Comparison of ENCODE assay signal across 18 cellular contexts in genomic region chr19:18131841-18132596, GRCh38. TPM values are rescaled to one million over a fixed set of nuclear protein-coding genes. Genes with fewer than 3 reads are reported as not detected.
DNase-seq lines count a peak whose midpoint lies in the region; ATAC-seq, FAIRE-seq and TF ChIP-seq lines count a peak whose summit lies in the region.
"Had no signal": no experiment of that assay in that cellular context is flagged by ENCODE, and none has a peak within 500 bp of the region (broad histone marks: within the 10 kb centered on the region; RNA-seq: fewer than 3 reads in every experiment).

No MANE protein-coding gene starts in this region.

- TF ChIP-seq RAD21 in A549 (conservative IDR thresholded peaks at IDR 0.05 in 1 of 2, IDR thresholded peaks at IDR 0.05 in 1 of 2) = no peak

- intact Hi-C loops in activated T-helper 1 cell treated with anti-CD3 and anti-CD28 coated beads, Interleukin-12 subunit alpha, Interleukin-12 subunit beta, Interleukin-2, Interleukin-4 antibody, amounts not matched to agents 30 ng/mL and 10 ng/mL and 1 ng/mL, durations not matched to agents 14 hours and 24 hours and 36 hours (cut with micrococcal nuclease) = no loop called here

- no peak overlapping the region for H3K23ac ChIP-seq in neuronal stem cell (ENCODE audit: low read depth, low read length, poor library complexity)

- H3K4me3 Mint-ChIP-seq in GM23338 = no peak overlapping the region
- H3K4me3 Mint-ChIP-seq in activated naive CD8-positive, alpha-beta T cell treated with anti-CD3 and anti-CD28 coated beads for 36 hours = no peak overlapping the region
- H3K4me3 Mint-ChIP-seq in activated T-helper 1 cell treated with anti-CD3 and anti-CD28 coated beads, Interleukin-12 subunit alpha, Interleukin-12 subunit beta, Interleukin-2, Interleukin-4 antibody, amounts not matched to agents 30 ng/mL and 10 ng/mL and 1 ng/mL, durations not matched to agents 14 hours and 24 hours and 36 hours = no peak overlapping the region
- H3K4me3 Mint-ChIP-seq: T-cell had no signal

- CTCF ChIA-PET in A549 (lab: Yijun Ruan, JAX) = interaction anchor here (1.3 to 1.8 kb wide), 2 partner anchors 9 to 20 kb away, joined by 3 to 6 read pairs; partner anchors contain the start of gene PIK3R2

- no peak overlapping the region for H3K4ac ChIP-seq in neuronal stem cell (ENCODE audit: low read length)

- no peaks in the 10 kb centered on the region for H3F3A ChIP-seq in GM23338 (replicated peaks; ENCODE audit: low read depth)

- H3K4me1 ChIP-seq in A549 (0 out of 3 replicates have a peak, but pooled peaks cover 9% of the 10 kb centered on the region), GM23338 (ENCODE audit: insufficient read depth) (no peaks in the 10 kb centered on the region), neuronal stem cell (ENCODE audit: control insufficient read depth in 2 of 2, insufficient read depth in 1 of 2, low read depth in 1 of 2, low read length in 2 of 2) (no peaks in the 10 kb centered on the region)
- H3K4me1 ChIP-seq: sigmoid colon had no signal

- no peak overlapping the region for H2AFZ ChIP-seq in GM23338
- H2AFZ ChIP-seq in neuronal stem cell (ENCODE audit: low read length) = no peak overlapping the region

- no peak overlapping the region for H2BK12ac ChIP-seq in neuronal stem cell (ENCODE audit: low read length)

- H3K36me3 Mint-ChIP-seq in GM23338 (ENCODE audit: low read depth) = peaks cover 23% of the 10 kb centered on the region
- peaks cover 12% of the 10 kb centered on the region for H3K36me3 Mint-ChIP-seq in activated naive CD8-positive, alpha-beta T cell treated with anti-CD3 and anti-CD28 coated beads for 36 hours
- peaks cover 35% of the 10 kb centered on the region for H3K36me3 Mint-ChIP-seq in activated T-helper 1 cell treated with anti-CD3 and anti-CD28 coated beads, Interleukin-12 subunit alpha, Interleukin-12 subunit beta, Interleukin-2, Interleukin-4 antibody, amounts not matched to agents 30 ng/mL and 10 ng/mL and 1 ng/mL, durations not matched to agents 14 hours and 24 hours and 36 hours (ENCODE audit: low read depth)

- no peak for TF ChIP-seq POLR2A in A549 (IDR thresholded peaks at IDR 0.05; ENCODE audit: low read length)

- no peak overlapping the region for H2BK15ac ChIP-seq in neuronal stem cell (ENCODE audit: low read length)

- H3K27ac Mint-ChIP-seq in GM23338 = no peak overlapping the region
- no peak overlapping the region for H3K27ac Mint-ChIP-seq in activated naive CD8-positive, alpha-beta T cell treated with anti-CD3 and anti-CD28 coated beads for 36 hours
- H3K27ac Mint-ChIP-seq in activated T-helper 1 cell treated with anti-CD3 and anti-CD28 coated beads, Interleukin-12 subunit alpha, Interleukin-12 subunit beta, Interleukin-2, Interleukin-4 antibody, amounts not matched to agents 30 ng/mL and 10 ng/mL and 1 ng/mL, durations not matched to agents 14 hours and 24 hours and 36 hours = no peak overlapping the region
- H3K27ac Mint-ChIP-seq: T-cell had no signal

- 75% methylated on average over 16 of the region's 31 CpGs for WGBS in A549 (ENCODE audit: missing lambda C conversion rate)
- WGBS in neuronal stem cell (ENCODE audit: extremely low coverage in 2 of 2, insufficient read length in 2 of 2, insufficient replicate concordance in 1 of 2), 2 donors = no CpG with 5 or more reads among the region's 31 CpGs

- no peak overlapping the region for H4K8ac ChIP-seq in neuronal stem cell (ENCODE audit: low read depth, low read length)

- H3K9ac ChIP-seq in neuronal stem cell (ENCODE audit: low read depth, low read length, poor library complexity) = no peak overlapping the region

- no peak overlapping the region for H3K18ac ChIP-seq in neuronal stem cell (ENCODE audit: low read length)

- no peak for FAIRE-seq in A549 (lab: Jason Lieb, UNC)

- H3K4me2 ChIP-seq in A549 (no peak overlapping the region), GM23338 (no peak overlapping the region), neuronal stem cell (ENCODE audit: insufficient read depth, low read length, poor library complexity, severe bottlenecking) (no peak overlapping the region)

- H3K9me3 Mint-ChIP-seq in GM23338 = peaks cover 3% of the 10 kb centered on the region; the same call in 1 of the 3 replicates
- no peaks in the 10 kb centered on the region for H3K9me3 Mint-ChIP-seq in activated naive CD8-positive, alpha-beta T cell treated with anti-CD3 and anti-CD28 coated beads for 36 hours
- no peaks in the 10 kb centered on the region for H3K9me3 Mint-ChIP-seq in activated T-helper 1 cell treated with anti-CD3 and anti-CD28 coated beads, Interleukin-12 subunit alpha, Interleukin-12 subunit beta, Interleukin-2, Interleukin-4 antibody, amounts not matched to agents 30 ng/mL and 10 ng/mL and 1 ng/mL, durations not matched to agents 14 hours and 24 hours and 36 hours
- H3K9me3 Mint-ChIP-seq: T-cell had no signal

- no peak overlapping the region for H4K91ac ChIP-seq in neuronal stem cell (ENCODE audit: low read depth, low read length, poor library complexity)

- no peaks in the 10 kb centered on the region for H3K79me2 ChIP-seq in GM23338 (replicated peaks; ENCODE audit: insufficient read depth)

- TF ChIP-seq CTCF in A549 (IDR thresholded peaks at IDR 0.05) = no peak
- no peak for TF ChIP-seq CTCF in GM23338 (conservative IDR thresholded peaks at IDR 0.05; ENCODE audit: low read depth in 2 of 2)

- TF ChIP-seq EP300 in A549 (IDR thresholded peaks at IDR 0.05) = no peak

- no peaks in the 10 kb centered on the region for H3K4me1 Mint-ChIP-seq in GM23338
- no peaks in the 10 kb centered on the region for H3K4me1 Mint-ChIP-seq in activated naive CD8-positive, alpha-beta T cell treated with anti-CD3 and anti-CD28 coated beads for 36 hours
- H3K4me1 Mint-ChIP-seq in activated T-helper 1 cell treated with anti-CD3 and anti-CD28 coated beads, Interleukin-12 subunit alpha, Interleukin-12 subunit beta, Interleukin-2, Interleukin-4 antibody, amounts not matched to agents 30 ng/mL and 10 ng/mL and 1 ng/mL, durations not matched to agents 14 hours and 24 hours and 36 hours (ENCODE audit: low read depth) = peaks cover 7% of the 10 kb centered on the region

- ATAC-seq in A549 (peak; percentile 71 to 80; a peak in 5 of 6 replicates), GM23338 (peak; percentile 96)
- ATAC-seq: mucosa of descending colon, T-cell had no signal

- POLR2A ChIA-PET in A549 (lab: Yijun Ruan, JAX) = no interaction called here

- H3K79me1 ChIP-seq in neuronal stem cell (ENCODE audit: low read depth, low read length) = no peaks in the 10 kb centered on the region

- peaks cover 8% of the 10 kb centered on the region for H3K27me3 Mint-ChIP-seq in GM23338 (ENCODE audit: insufficient read depth, low read depth, poor library complexity)
- H3K27me3 Mint-ChIP-seq in activated naive CD8-positive, alpha-beta T cell treated with anti-CD3 and anti-CD28 coated beads for 36 hours = no peaks in the 10 kb centered on the region
- no peaks in the 10 kb centered on the region for H3K27me3 Mint-ChIP-seq in activated T-helper 1 cell treated with anti-CD3 and anti-CD28 coated beads, Interleukin-12 subunit alpha, Interleukin-12 subunit beta, Interleukin-2, Interleukin-4 antibody, amounts not matched to agents 30 ng/mL and 10 ng/mL and 1 ng/mL, durations not matched to agents 14 hours and 24 hours and 36 hours (ENCODE audit: insufficient read depth)
- H3K27me3 Mint-ChIP-seq: T-cell had no signal

- peaks cover 11% of the 10 kb centered on the region; the same call in 1 of the 2 replicates for H4K20me1 ChIP-seq in GM23338 (replicated peaks; ENCODE audit: insufficient read depth)

- H3K27me3 ChIP-seq in GM23338 (ENCODE audit: insufficient read depth) (no peaks in the 10 kb centered on the region), neuronal stem cell (ENCODE audit: control insufficient read depth in 3 of 3, insufficient read depth in 3 of 3, low read depth in 1 of 3, low read length in 3 of 3) (no peaks in the 10 kb centered on the region)
- H3K27me3 ChIP-seq: ovary, sigmoid colon had no signal

- no peak overlapping the region for H2BK5ac ChIP-seq in neuronal stem cell (ENCODE audit: low read length)

- H3K4me3 ChIP-seq in A549 (no peak overlapping the region), GM23338 (no peak overlapping the region), neuronal stem cell (ENCODE audit: low read length in 2 of 2) (no peak overlapping the region)
- H3K4me3 ChIP-seq: mucosa of descending colon, ovary, sigmoid colon, thoracic aorta had no signal

- H2BK120ac ChIP-seq in neuronal stem cell (ENCODE audit: low read depth, low read length) = no peak overlapping the region

- H3K36me3 ChIP-seq in GM23338 (ENCODE audit: insufficient read depth) (no peaks in the 10 kb centered on the region; the same call in 1 of the 2 replicates), neuronal stem cell (replicated peaks in 1 of 2; ENCODE audit: control insufficient read depth in 2 of 2, insufficient read depth in 2 of 2, low read length in 2 of 2) (peaks cover 33 to 83% of the 10 kb centered on the region in 2 donors)
- H3K36me3 ChIP-seq: ovary had no signal

- H3K9me2 ChIP-seq in GM23338 (ENCODE audit: insufficient read depth) = no peaks in the 10 kb centered on the region

- DNase-seq in A549 (ENCODE audit: low read depth in 1 of 2, low spot score in 1 of 2) (no peak), GM23338 (ENCODE audit: low spot score) (peak; percentile 74), neuronal stem cell (ENCODE audit: low spot score) (no peak)
- DNase-seq in activated naive CD8-positive, alpha-beta T cell treated with anti-CD3 and anti-CD28 coated beads for 36 hours = peak; percentile 28
- DNase-seq in activated T-helper 1 cell treated with anti-CD3 and anti-CD28 coated beads, Interleukin-12 subunit alpha, Interleukin-12 subunit beta, Interleukin-2, Interleukin-4 antibody, amounts not matched to agents 30 ng/mL and 10 ng/mL and 1 ng/mL, durations not matched to agents 14 hours and 24 hours and 36 hours (ENCODE audit: low spot score) = no peak
- DNase-seq in stimulated activated CD4-positive, alpha-beta T cell treated with anti-CD3 and anti-CD28 coated beads, Interleukin-4, amount 100 ng/mL, for 4 hours = no peak
- DNase-seq: activated gamma-delta T cell treated with Interleukin-2 at 50 U/mL for 16 hours; anterior cingulate cortex; Calu3; mucosa of descending colon; NCI-H1436; NCI-H2227 treated with DMSO at 0.1 percent for 48 hours; NK-92 treated with Interleukin-12 subunit alpha and Interleukin-12 subunit beta, amount 100 ng/mL, for 24 hours; ovary; sigmoid colon; T-cell had no signal

- no peak overlapping the region for H3K14ac ChIP-seq in neuronal stem cell (ENCODE audit: low read length)

- H3K27ac ChIP-seq in A549 (no peak overlapping the region), GM23338 (ENCODE audit: low read depth) (no peak overlapping the region), neuronal stem cell (replicated peaks; ENCODE audit: low read length) (no peak overlapping the region)
- H3K27ac ChIP-seq: ovary, sigmoid colon, thoracic aorta had no signal

- no peak overlapping the region for H2AK5ac ChIP-seq in neuronal stem cell (ENCODE audit: low read depth, low read length)

- H3K9me3 ChIP-seq in A549 (no peaks in the 10 kb centered on the region), neuronal stem cell (replicated peaks in 1 of 2; ENCODE audit: control insufficient read depth in 2 of 2, insufficient read depth in 1 of 2, low read depth in 1 of 2, low read length in 2 of 2) (peaks cover 0 to 2% of the 10 kb centered on the region in 2 donors)
- H3K9me3 ChIP-seq: mucosa of descending colon, ovary, sigmoid colon, thoracic aorta had no signal

RNA-seq across cellular contexts. Expression of gene PIK3R2, which starts 20.9 kb away (rescaled TPM):
- polyA plus RNA-seq in A549 (2011; rRNA removed) (5.3 and 6.7 TPM in 2 replicates), A549 (2017; fragmentation: RNase III; extraction: RNeasy Plus Mini Kit Qiagen cat#74134 plus additional on column Dnase treatment) (8.3 to 12.4 TPM (median 9.3 TPM) in 3 replicates), GM23338 (2016; fragmentation: Nextera tagmentation; extraction: Ambion mirVana) (8.5 and 9.8 TPM in 2 replicates)
- polyA plus RNA-seq in A549 (2012; cell fraction: cytosol; rRNA removed) = 8.3 and 12.6 TPM in 2 replicates
- polyA plus RNA-seq in A549 (2012; cell fraction: nucleus; rRNA removed) = 13.9 and 20.4 TPM in 2 replicates
- polyA minus RNA-seq in A549 (2011; rRNA and poly(A)+ RNA removed) = 4.8 and 7.7 TPM in 2 replicates
- total RNA-seq in GM23338 (2014; rRNA removed; shearing (Covaris generic)) = 37.1 and 66.6 TPM in 2 replicates
- 10 to 100 TPM; 18.5 to 21.1 TPM for total RNA-seq in activated naive CD8-positive, alpha-beta T cell treated with anti-CD3 and anti-CD28 coated beads for 36 hours
- 14.7 and 15.6 TPM in 2 replicates for total RNA-seq in activated T-helper 1 cell treated with anti-CD3 and anti-CD28 coated beads, Interleukin-12 subunit alpha, Interleukin-12 subunit beta, Interleukin-2, Interleukin-4 antibody, amounts not matched to agents 30 ng/mL and 10 ng/mL and 1 ng/mL, durations not matched to agents 14 hours and 24 hours and 36 hours
- 52.3 TPM for polyA plus RNA-seq in neuronal stem cell (2013, experiment 1 of 2)
- 51.8 TPM for polyA plus RNA-seq in neuronal stem cell (2013, experiment 2 of 2)

RNA-seq across cellular contexts. Expression of gene MAST3, which starts 34.4 kb away (rescaled TPM):
- 1.3 and 1.9 TPM in 2 replicates for polyA plus RNA-seq in A549 (2011; rRNA removed)
- polyA plus RNA-seq in A549 (2012; cell fraction: cytosol; rRNA removed) = 1.7 and 2.2 TPM in 2 replicates
- 6.2 TPM in 2 replicates for polyA plus RNA-seq in A549 (2012; cell fraction: nucleus; rRNA removed)
- 2.0 to 2.5 TPM (median 2.0 TPM) in 3 replicates for polyA plus RNA-seq in A549 (2017; fragmentation: RNase III; extraction: RNeasy Plus Mini Kit Qiagen cat#74134 plus additional on column Dnase treatment)
- 3.4 and 3.5 TPM in 2 replicates for polyA minus RNA-seq in A549 (2011; rRNA and poly(A)+ RNA removed)
- total RNA-seq in GM23338 (2014; rRNA removed; shearing (Covaris generic)) = 8.8 and 9.9 TPM in 2 replicates
- polyA plus RNA-seq in GM23338 (2016; fragmentation: Nextera tagmentation; extraction: Ambion mirVana) = 5.6 and 6.3 TPM in 2 replicates
- total RNA-seq in activated naive CD8-positive, alpha-beta T cell treated with anti-CD3 and anti-CD28 coated beads for 36 hours = 10 to 100 TPM; 11.8 to 14.4 TPM
- total RNA-seq in activated T-helper 1 cell treated with anti-CD3 and anti-CD28 coated beads, Interleukin-12 subunit alpha, Interleukin-12 subunit beta, Interleukin-2, Interleukin-4 antibody, amounts not matched to agents 30 ng/mL and 10 ng/mL and 1 ng/mL, durations not matched to agents 14 hours and 24 hours and 36 hours = 16.5 and 17.6 TPM in 2 replicates
- 3.8 TPM for polyA plus RNA-seq in neuronal stem cell (2013, experiment 1 of 2)
- polyA plus RNA-seq in neuronal stem cell (2013, experiment 2 of 2) = 4.1 TPM

RNA-seq across cellular contexts. Expression of gene IFI30, which starts 41.6 kb away (rescaled TPM):
- polyA plus RNA-seq in A549 (2011; rRNA removed) (11.2 and 12.3 TPM in 2 replicates), A549 (2017; fragmentation: RNase III; extraction: RNeasy Plus Mini Kit Qiagen cat#74134 plus additional on column Dnase treatment) (13.5 to 19.8 TPM (median 16.8 TPM) in 3 replicates), GM23338 (2016; fragmentation: Nextera tagmentation; extraction: Ambion mirVana) (31.9 and 34.4 TPM in 2 replicates)
- 18.6 and 19.4 TPM in 2 replicates for polyA plus RNA-seq in A549 (2012; cell fraction: cytosol; rRNA removed)
- polyA plus RNA-seq in A549 (2012; cell fraction: nucleus; rRNA removed) = 25.4 and 27.4 TPM in 2 replicates
- 11.9 and 12.8 TPM in 2 replicates for polyA minus RNA-seq in A549 (2011; rRNA and poly(A)+ RNA removed)
- total RNA-seq in GM23338 (2014; rRNA removed; shearing (Covaris generic)) = 17.1 and 27.4 TPM in 2 replicates
- 10 to 100 TPM; 24.7 to 28.1 TPM for total RNA-seq in activated naive CD8-positive, alpha-beta T cell treated with anti-CD3 and anti-CD28 coated beads for 36 hours
- total RNA-seq in activated T-helper 1 cell treated with anti-CD3 and anti-CD28 coated beads, Interleukin-12 subunit alpha, Interleukin-12 subunit beta, Interleukin-2, Interleukin-4 antibody, amounts not matched to agents 30 ng/mL and 10 ng/mL and 1 ng/mL, durations not matched to agents 14 hours and 24 hours and 36 hours = 45.3 and 49.9 TPM in 2 replicates
- polyA plus RNA-seq in neuronal stem cell (2013, experiment 1 of 2) = 0.79 TPM
- polyA plus RNA-seq in neuronal stem cell (2013, experiment 2 of 2) = 0.73 TPM

RNA-seq across cellular contexts. Expression of gene IL12RB1, which starts 45.3 kb away (rescaled TPM):
- not detected in 2 replicates for polyA plus RNA-seq in A549 (2011; rRNA removed)
- polyA plus RNA-seq in A549 (2012; cell fraction: cytosol; rRNA removed) = not detected in 2 replicates
- not detected in 2 replicates for polyA plus RNA-seq in A549 (2012; cell fraction: nucleus; rRNA removed)
- not detected in 3 replicates for polyA plus RNA-seq in A549 (2017; fragmentation: RNase III; extraction: RNeasy Plus Mini Kit Qiagen cat#74134 plus additional on column Dnase treatment)
- not detected in 2 replicates for polyA minus RNA-seq in A549 (2011; rRNA and poly(A)+ RNA removed)
- total RNA-seq in GM23338 (2014; rRNA removed; shearing (Covaris generic)) = not detected in 2 replicates
- not detected in 2 replicates for polyA plus RNA-seq in GM23338 (2016; fragmentation: Nextera tagmentation; extraction: Ambion mirVana)
- 10 to 100 TPM; 26.5 to 26.9 TPM for total RNA-seq in activated naive CD8-positive, alpha-beta T cell treated with anti-CD3 and anti-CD28 coated beads for 36 hours
- 44.5 and 47.5 TPM in 2 replicates for total RNA-seq in activated T-helper 1 cell treated with anti-CD3 and anti-CD28 coated beads, Interleukin-12 subunit alpha, Interleukin-12 subunit beta, Interleukin-2, Interleukin-4 antibody, amounts not matched to agents 30 ng/mL and 10 ng/mL and 1 ng/mL, durations not matched to agents 14 hours and 24 hours and 36 hours
- not detected for polyA plus RNA-seq in neuronal stem cell (2013, experiment 1 of 2)
- not detected for polyA plus RNA-seq in neuronal stem cell (2013, experiment 2 of 2)
- total RNA-seq: Calu3, chondrocyte had no signal

Comparison
In these comparisons a context has a peak if more than half of its experiments do, and no peak if none do; other contexts are left out.
1. DNase-seq: peak in GM23338 (single experiment) and activated naive CD8-positive, alpha-beta T cell treated with anti-CD3 and anti-CD28 coated beads for 36 hours (single experiment); none in A549 (0 of 2), activated T-helper 1 cell treated with anti-CD3 and anti-CD28 coated beads, Interleukin-12 subunit alpha, Interleukin-12 subunit beta, Interleukin-2, Interleukin-4 antibody, amounts not matched to agents 30 ng/mL and 10 ng/mL and 1 ng/mL, durations not matched to agents 14 hours and 24 hours and 36 hours (single experiment), stimulated activated CD4-positive, alpha-beta T cell treated with anti-CD3 and anti-CD28 coated beads, Interleukin-4, amount 100 ng/mL, for 4 hours (0 of 2) and neuronal stem cell (single experiment).